In genomic region chr2:135059577-135059976, GRCh38 we compare ENCODE assay signal across 39 cellular contexts. TPM values are rescaled to one million over a fixed set of nuclear protein-coding genes. Genes with fewer than 3 reads are reported as not detected.
"Had no signal": no experiment of that assay in that cellular context is flagged by ENCODE, and none has a peak within 500 bp of the region (broad histone marks: within the 10 kb centered on the region; RNA-seq: fewer than 3 reads in every experiment).

No MANE protein-coding gene starts in this region.

- H3K4me3 Mint-ChIP-seq: activated CD4-positive, alpha-beta memory T cell treated with anti-CD3 and anti-CD28 coated beads for 36 hours; activated CD4-positive, alpha-beta T cell treated with anti-CD3 and anti-CD28 coated beads for 36 hours; activated T-cell treated with anti-CD3 and anti-CD28 coated beads, Interleukin-2, amount 50 U/mL, for 72 hours; activated T-helper 17 cell treated with anti-CD3 and anti-CD28 coated beads, Interleukin-2, amount 50 U/mL, for 72 hours; T-helper 2 cell treated with Interferon-gamma antibody and Interleukin-4, amounts not matched to agents 5 μg/mL and 100 μg/mL, for 36 hours had no signal

- H3K36me3 ChIP-seq: breast epithelium had no signal

- H3K27ac ChIP-seq: adrenal gland, body of pancreas, breast epithelium, Peyer's patch, RWPE1, SJCRH30, SK-N-MC had no signal

- H3K4me3 ChIP-seq: adrenal gland, body of pancreas, breast epithelium, MG63, Peyer's patch, SJCRH30, SK-N-MC had no signal

- H3K27me3 ChIP-seq: adrenal gland, body of pancreas, breast epithelium, MG63, Peyer's patch, SJCRH30 had no signal

- H3K27ac Mint-ChIP-seq: activated CD4-positive, alpha-beta memory T cell treated with anti-CD3 and anti-CD28 coated beads for 36 hours; activated CD4-positive, alpha-beta T cell treated with anti-CD3 and anti-CD28 coated beads for 36 hours; activated T-helper 17 cell treated with anti-CD3 and anti-CD28 coated beads, Interleukin-2, amount 50 U/mL, for 72 hours; T-helper 2 cell treated with Interferon-gamma antibody and Interleukin-4, amounts not matched to agents 5 μg/mL and 100 μg/mL, for 36 hours had no signal

- DNase-seq: activated CD4-positive, alpha-beta memory T cell treated with anti-CD3 and anti-CD28 coated beads for 36 hours; activated CD4-positive, alpha-beta T cell treated with anti-CD3 and anti-CD28 coated beads for 36 hours; activated CD4-positive, alpha-beta T cell treated with anti-CD3 and anti-CD28 coated beads, Interleukin-2, amount 50 U/mL, for 1 hour; activated effector memory CD4-positive, alpha-beta T cell treated with anti-CD3 and anti-CD28 coated beads, Interleukin-2, amount 50 U/mL, for 16 hours; activated naive CD4-positive, alpha-beta T cell; activated naive CD4-positive, alpha-beta T cell treated with anti-CD3 and anti-CD28 coated beads, Interleukin-2, amount 50 U/mL, for 16 hours; activated T-cell treated with anti-CD3 and anti-CD28 coated beads, Interleukin-2, amount 50 U/mL, for 1 hour; activated T-cell treated with anti-CD3 and anti-CD28 coated beads, Interleukin-2, amount 50 U/mL, for 72 hours; adrenal gland; body of pancreas; central memory CD4-positive, alpha-beta T cell; Kasumi-1; KG1; MG63; NCI-H1048; NCI-H1105 treated with DMSO at 0.1 percent for 48 hours; NCI-H1436; NCI-H1694; NCI-H1930; NCI-H2081 treated with DMSO at 0.1 percent for 48 hours; NCI-H345; NCI-H510A; NCI-H526; NCI-H748 treated with DMSO at 0.1 percent for 48 hours; NK-92 treated with Interleukin-12 subunit alpha and Interleukin-12 subunit beta, amount 100 ng/mL, for 24 hours; PC-3; Peyer's patch; SHP77; SJCRH30 had no signal

- H3K4me1 ChIP-seq: breast epithelium, SJCRH30 had no signal

- H3K9me3 ChIP-seq: adrenal gland, body of pancreas, breast epithelium, MG63, Peyer's patch, SJCRH30 had no signal

- ATAC-seq: activated CD4-positive, alpha-beta T cell treated with anti-CD3 and anti-CD28 coated beads for 36 hours; activated CD4-positive, CD25-positive, alpha-beta regulatory T cell treated with anti-CD3 and anti-CD28 coated beads, Interleukin-2, amount 50 U/mL, for 24 hours; activated T-cell treated with anti-CD3 and anti-CD28 coated beads, Interleukin-2, amount 50 U/mL, for 72 hours; activated T-helper 17 cell treated with anti-CD3 and anti-CD28 coated beads, Interleukin-2, amount 50 U/mL, for 72 hours; body of pancreas; PC-3 had no signal

- H3K27me3 Mint-ChIP-seq: activated CD4-positive, alpha-beta memory T cell treated with anti-CD3 and anti-CD28 coated beads for 36 hours; activated CD4-positive, alpha-beta T cell treated with anti-CD3 and anti-CD28 coated beads for 36 hours; activated T-helper 17 cell treated with anti-CD3 and anti-CD28 coated beads, Interleukin-2, amount 50 U/mL, for 72 hours had no signal

- FAIRE-seq: astrocyte, TTC549 had no signal

RNA-seq across cellular contexts. Expression of gene MAP3K19, which starts 12.3 kb away (rescaled TPM):
- total RNA-seq: activated CD4-positive, alpha-beta memory T cell treated with anti-CD3 and anti-CD28 coated beads for 36 hours; activated CD4-positive, alpha-beta T cell treated with anti-CD3 and anti-CD28 coated beads for 36 hours; activated CD8-positive, alpha-beta memory T cell treated with anti-CD3 and anti-CD28 coated beads for 36 hours; activated T-cell treated with anti-CD3 and anti-CD28 coated beads, Interleukin-2, amount 50 U/mL, for 72 hours; adrenal gland; astrocyte; body of pancreas; breast epithelium; PC-3; Peyer's patch; SJCRH30; T-helper 1 cell treated with Interleukin-12 subunit alpha and Interleukin-12 subunit beta and Interleukin-4 antibody, amounts not matched to agents 30 ng/mL and 1 ng/mL, for 36 hours had no signal
- polyA plus RNA-seq: adrenal gland had no signal
